Comparison of ENCODE assay signal across 18 cellular contexts in the genomic region with DNA sequence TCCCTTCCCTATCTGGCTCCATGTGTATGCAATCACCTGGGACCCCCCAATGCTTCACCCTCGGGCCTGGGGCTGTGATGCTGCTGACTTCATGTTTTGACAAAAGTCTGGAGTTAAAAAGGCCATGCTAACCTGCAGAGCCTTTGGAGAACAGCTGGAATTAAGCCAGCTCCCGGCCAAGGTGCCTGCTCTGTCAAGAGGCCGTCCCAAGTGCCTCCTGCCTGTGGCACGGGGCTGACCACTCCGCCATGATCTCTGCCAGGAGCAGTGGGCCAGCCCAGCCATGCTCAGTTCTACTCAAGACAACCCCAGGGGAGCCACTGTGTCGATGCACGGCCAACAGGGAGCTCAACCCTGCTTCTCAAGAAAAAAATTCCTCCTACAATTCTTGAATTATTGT.
DNase-seq lines count a peak whose midpoint lies in the region; ATAC-seq, FAIRE-seq and TF ChIP-seq lines count a peak whose summit lies in the region.
"Had no signal": no experiment of that assay in that cellular context is flagged by ENCODE, and none has a peak within 500 bp of the region (broad histone marks: within the 10 kb centered on the region; RNA-seq: fewer than 3 reads in every experiment).

No MANE protein-coding gene starts in this region.

- no peak overlapping the region for H3K56ac ChIP-seq in H1 (replicated peaks; ENCODE audit: insufficient read length, low read depth, low read length)

- POLR2A ChIA-PET in H1 (lab: Charles Lee; ENCODE audit: partially characterized antibody): interaction anchor here (4.5 kb wide), 1 partner anchor 10 kb away, joined by 18 read pairs; no protein-coding TSS in a partner anchor

- peaks cover 4% of the 10 kb centered on the region for H3K23me2 ChIP-seq in H1 (ENCODE audit: low read depth, low read length)

- H2BK20ac ChIP-seq in H1 (ENCODE audit: low read length): 0 out of 2 replicates have a peak overlapping the region, but pooled peaks have one; percentile 64

- TF ChIP-seq POLR2A in H1 (IDR thresholded peaks at IDR 0.05; ENCODE audit: control extremely low read depth in 1 of 2, low read depth in 2 of 2, low read length in 2 of 2): no peak

- H3K23ac ChIP-seq in H1 (ENCODE audit: insufficient read length): no peak overlapping the region
- no peak overlapping the region for H3K23ac ChIP-seq in neuronal stem cell (ENCODE audit: low read depth, low read length, poor library complexity)

- H3K36me3 ChIP-seq in H1 (ENCODE audit: control insufficient read depth in 2 of 4, insufficient read depth in 4 of 4, low read length in 3 of 4) (no peaks in the 10 kb centered on the region; a peak in 3 of 8 replicates), neuronal stem cell (replicated peaks in 1 of 2; ENCODE audit: control insufficient read depth in 2 of 2, insufficient read depth in 2 of 2, low read length in 2 of 2) (peaks cover 9 to 73% of the 10 kb centered on the region in 2 donors), heart right ventricle (peaks cover 0 to 8% (median 0%) of the 10 kb centered on the region in 9 donors)

- H2BK12ac ChIP-seq in H1 (ENCODE audit: low read depth, low read length): no peak overlapping the region
- H2BK12ac ChIP-seq in neuronal stem cell (ENCODE audit: low read length): no peak overlapping the region

- H3K9me3 ChIP-seq in H1 (ENCODE audit: insufficient read depth in 2 of 2, low read depth in 1 of 2, low read length in 1 of 2): no peaks in the 10 kb centered on the region
- no peaks in the 10 kb centered on the region for H3K9me3 ChIP-seq in neuronal stem cell (replicated peaks in 1 of 2; ENCODE audit: control insufficient read depth in 2 of 2, insufficient read depth in 1 of 2, low read depth in 1 of 2, low read length in 2 of 2)
- no peaks in the 10 kb centered on the region for H3K9me3 ChIP-seq in heart right ventricle
- H3K9me3 ChIP-seq: BLaER1 had no signal

- intact Hi-C loops in heart right ventricle (cut with DNase I): no loop called here

- 89% methylated on average over 7 of the region's 7 CpGs; no CpG with 5 or more reads in 1 of the 2 experiments for WGBS in H1 (ENCODE audit: extremely low coverage in 1 of 2, insufficient coverage in 1 of 2, insufficient read length in 1 of 2, insufficient replicate concordance in 2 of 2, low coverage in 1 of 2, low lambda C conversion rate in 2 of 2, missing lambda C conversion rate in 1 of 2), 2 experiments
- no CpG with 5 or more reads among the region's 7 CpGs for WGBS in neuronal stem cell (ENCODE audit: extremely low coverage in 2 of 2, insufficient read length in 2 of 2, insufficient replicate concordance in 1 of 2), 2 donors
- WGBS in heart right ventricle, 2 donors: 79 to 85% methylated on average over 7 of the region's 7 CpGs

- peaks cover 10 to 23% (median 20%) of the 10 kb centered on the region in 4 experiments for H3K4me1 ChIP-seq in H1 (replicated peaks in 1 of 4; ENCODE audit: control insufficient read depth in 3 of 4, insufficient read depth in 4 of 4, low read length in 3 of 4)
- peaks cover 14 to 25% of the 10 kb centered on the region in 2 donors for H3K4me1 ChIP-seq in neuronal stem cell (ENCODE audit: control insufficient read depth in 2 of 2, insufficient read depth in 1 of 2, low read depth in 1 of 2, low read length in 2 of 2)
- no peaks in the 10 kb centered on the region for H3K4me1 ChIP-seq in heart right ventricle

- no peak overlapping the region for H3K9ac ChIP-seq in H1 (replicated peaks in 1 of 4; ENCODE audit: extremely low read depth in 1 of 4, low read depth in 3 of 4, low read length in 3 of 4)
- no peak overlapping the region for H3K9ac ChIP-seq in neuronal stem cell (ENCODE audit: low read depth, low read length, poor library complexity)
- H3K9ac ChIP-seq: BLaER1 had no signal

- H2BK5ac ChIP-seq in H1 (ENCODE audit: low read depth, low read length) (0 out of 2 replicates have a peak overlapping the region, but pooled peaks have one; percentile 44), neuronal stem cell (ENCODE audit: low read length) (no peak overlapping the region)

- H3K14ac ChIP-seq in H1 (ENCODE audit: insufficient read length): no peak overlapping the region
- H3K14ac ChIP-seq in neuronal stem cell (ENCODE audit: low read length): no peak overlapping the region

- peak; percentile 23 for DNase-seq in DMS79 (lab: John Stamatoyannopoulos, UW)
- no peak for DNase-seq in HTR-8/SVneo (ENCODE audit: insufficient read length, low spot score)
- DNase-seq in H1 (ENCODE audit: low read depth in 1 of 2, low spot score in 2 of 2): no peak
- no peak for DNase-seq in neuronal stem cell (ENCODE audit: low spot score)
- no peak for DNase-seq in HCEC 1CT
- no peak for DNase-seq in heart right ventricle
- DNase-seq in left lobe of liver (ENCODE audit: low spot score): no peak
- DNase-seq: 8988T; AML-193; CD8-positive, alpha-beta memory T cell; DMS53; IMR-90; KBM-7 had no signal

- H2BK120ac ChIP-seq in H1 (replicated peaks; ENCODE audit: low read depth, low read length) (no peak overlapping the region), neuronal stem cell (ENCODE audit: low read depth, low read length) (no peak overlapping the region)

- H2AFZ ChIP-seq in H1 (ENCODE audit: low read length) (no peak overlapping the region), neuronal stem cell (ENCODE audit: low read length) (no peak overlapping the region)

- peak overlapping the region in 1 of 2 experiments; percentile 61; a peak in 1 of 4 replicates for H3K4me2 ChIP-seq in H1 (ENCODE audit: insufficient read depth in 1 of 2, low read depth in 2 of 2, low read length in 2 of 2)
- no peak overlapping the region for H3K4me2 ChIP-seq in neuronal stem cell (ENCODE audit: insufficient read depth, low read length, poor library complexity, severe bottlenecking)
- H3K4me2 ChIP-seq: BLaER1 had no signal

- H3K79me2 ChIP-seq in H1 (ENCODE audit: control insufficient read depth in 1 of 2, insufficient read depth in 2 of 2, low read length in 2 of 2): no peaks in the 10 kb centered on the region

- TF ChIP-seq EP300 in H1 (IDR thresholded peaks at IDR 0.05; ENCODE audit: borderline replicate concordance in 1 of 2, low read depth in 2 of 2, low read length in 2 of 2): no peak

- CTCF ChIA-PET in H1 (lab: Charles Lee; ENCODE audit: partially characterized antibody): interaction anchor here (0.8 to 2.1 kb wide), 5 partner anchors 13 to 99 kb away, joined by 3 to 10 read pairs (median 4); no protein-coding TSS in a partner anchor

- H3K18ac ChIP-seq in H1 (ENCODE audit: extremely low read depth, low read length) (no peak overlapping the region), neuronal stem cell (ENCODE audit: low read length) (peak overlapping the region; percentile 27)

- 0 out of 2 replicates have a peak, but pooled peaks cover 2% of the 10 kb centered on the region for H3K79me1 ChIP-seq in H1 (ENCODE audit: low read depth, low read length)
- H3K79me1 ChIP-seq in neuronal stem cell (ENCODE audit: low read depth, low read length): peaks cover 5% of the 10 kb centered on the region

- peak; percentile 4 for FAIRE-seq in HTR-8/SVneo (lab: Jason Lieb, UNC)
- no peak for FAIRE-seq in H1 (lab: Jason Lieb, UNC)
- FAIRE-seq: GM12878, GM18507, H54 had no signal

- no peak overlapping the region for H3K27ac ChIP-seq in H1 (ENCODE audit: low read depth, low read length)
- no peak overlapping the region for H3K27ac ChIP-seq in neuronal stem cell (replicated peaks; ENCODE audit: low read length)
- no peak overlapping the region for H3K27ac ChIP-seq in heart right ventricle
- H3K27ac ChIP-seq: BLaER1 had no signal

- ATAC-seq in heart right ventricle (no peak), left lobe of liver (no peak), GM18520 (IDR thresholded peaks at IDR 0.05; ENCODE audit: unreplicated experiment) (no peak)
- ATAC-seq: GM12878 had no signal

- H4K5ac ChIP-seq in H1 (ENCODE audit: insufficient read length, low read depth, low read length): no peak overlapping the region

- TF ChIP-seq CTCF in H1 (IDR thresholded peaks at IDR 0.05; ENCODE audit: control extremely low read depth in 1 of 3, insufficient read depth in 1 of 3, low read depth in 1 of 3, low read length in 3 of 3) (no peak), heart right ventricle (IDR thresholded peaks at IDR 0.05) (no peak)

- H4K91ac ChIP-seq in H1 (replicated peaks; ENCODE audit: insufficient read length, low read length) (peak overlapping the region; percentile 49), neuronal stem cell (ENCODE audit: low read depth, low read length, poor library complexity) (no peak overlapping the region)

- no peak for TF ChIP-seq RAD21 in H1 (IDR thresholded peaks at IDR 0.05 in 1 of 2, conservative IDR thresholded peaks at IDR 0.05 in 1 of 2; ENCODE audit: low read depth in 2 of 2, low read length in 2 of 2)

- H2AK5ac ChIP-seq in H1 (ENCODE audit: low read depth, low read length) (0 out of 2 replicates have a peak overlapping the region, but pooled peaks have one; percentile 57), neuronal stem cell (ENCODE audit: low read depth, low read length) (peak overlapping the region; percentile 3)

- H3K4me3 ChIP-seq in H1 (ENCODE audit: extremely low read depth in 1 of 4, insufficient read depth in 2 of 4, low read depth in 3 of 4, low read length in 4 of 4) (no peak overlapping the region), neuronal stem cell (ENCODE audit: low read length in 2 of 2) (no peak overlapping the region), heart right ventricle (no peak overlapping the region)
- H3K4me3 ChIP-seq: BLaER1, GM12878 had no signal

- H3K4ac ChIP-seq in H1 (replicated peaks; ENCODE audit: insufficient read length, low read depth, low read length) (no peak overlapping the region), neuronal stem cell (ENCODE audit: low read length) (no peak overlapping the region)

- H4K8ac ChIP-seq in H1 (ENCODE audit: extremely low read depth, insufficient read depth, low read length): peak overlapping the region; percentile 8
- no peak overlapping the region for H4K8ac ChIP-seq in neuronal stem cell (ENCODE audit: low read depth, low read length)

- peaks cover 0 to 4% of the 10 kb centered on the region in 2 experiments for H4K20me1 ChIP-seq in H1 (replicated peaks in 1 of 2; ENCODE audit: control insufficient read depth in 1 of 2, insufficient read depth in 2 of 2, low read length in 2 of 2)

- H2BK15ac ChIP-seq in H1 (ENCODE audit: low read length) (peak overlapping the region; percentile 29; the same call in 1 of the 2 replicates), neuronal stem cell (ENCODE audit: low read length) (no peak overlapping the region)

- H3K27me3 ChIP-seq in H1 (replicated peaks in 1 of 4; ENCODE audit: control insufficient read depth in 3 of 4, extremely low read depth in 1 of 4, insufficient read depth in 3 of 4, low read length in 3 of 4) (no peaks in the 10 kb centered on the region), neuronal stem cell (ENCODE audit: control insufficient read depth in 3 of 3, insufficient read depth in 3 of 3, low read depth in 1 of 3, low read length in 3 of 3) (no peaks in the 10 kb centered on the region), heart right ventricle (no peaks in the 10 kb centered on the region)
- H3K27me3 ChIP-seq: BLaER1 had no signal
